1 cellular context compared by ENCODE assay signal in genomic region chr5:79183011-79183410, GRCh38.
TF ChIP-seq lines count a peak whose summit lies in the region.

No MANE protein-coding gene starts in this region.

TF ChIP-seq in GM12878, 131 proteins besides CTCF, POLR2A, EP300 and RAD21 (continued from another document):
- no peak for TF ChIP-seq ZBTB11 (CRISPR knock-in tag; IDR thresholded peaks at IDR 0.05)
- no peak for TF ChIP-seq ZNF384 (IDR thresholded peaks at IDR 0.05; ENCODE audit: borderline replicate concordance, low read depth, low read length)
- no peak for TF ChIP-seq CBFB (IDR thresholded peaks at IDR 0.05; ENCODE audit: low read depth)
- TF ChIP-seq HSF1 (IDR thresholded peaks at IDR 0.05; ENCODE audit: low read depth, low read length) = no peak
- TF ChIP-seq BACH1 (IDR thresholded peaks at IDR 0.05; ENCODE audit: borderline replicate concordance) = no peak
- TF ChIP-seq HDAC2 (IDR thresholded peaks at IDR 0.05) = no peak
- TF ChIP-seq HCFC1 (IDR thresholded peaks at IDR 0.05; ENCODE audit: low read length) = no peak
- TF ChIP-seq CHD4 (IDR thresholded peaks at IDR 0.05) = no peak
